In genomic region chr6:53532061-53532797, GRCh38 we compare ENCODE assay signal across 12 cellular contexts. TPM values are rescaled to one million over a fixed set of nuclear protein-coding genes. Genes with fewer than 3 reads are reported as not detected.
DNase-seq lines count a peak whose midpoint lies in the region; ATAC-seq and TF ChIP-seq lines count a peak whose summit lies in the region.
"Had no signal": no experiment of that assay in that cellular context is flagged by ENCODE, and none has a peak within 500 bp of the region (broad histone marks: within the 10 kb centered on the region; RNA-seq: fewer than 3 reads in every experiment).

No MANE protein-coding gene starts in this region.

- H3K27ac ChIP-seq in HUES6 (ENCODE audit: low read depth, low read length): peak overlapping the region; percentile 47; the same call in 1 of the 2 replicates
- H3K27ac ChIP-seq in esophagus muscularis mucosa (replicated peaks in 1 of 4): peak overlapping the region; percentile 60 to 80 (median 70)
- H3K27ac ChIP-seq in neutrophil: peak overlapping the region; percentile 37
- H3K27ac ChIP-seq: SJSA1 had no signal

- ATAC-seq in GM18498 (IDR thresholded peaks at IDR 0.05; ENCODE audit: unreplicated experiment) (peak; percentile 53), HG03159 (IDR thresholded peaks at IDR 0.05; ENCODE audit: unreplicated experiment) (no peak)

- H3K27me3 ChIP-seq in HUES6 (ENCODE audit: control insufficient read depth, insufficient read depth, low read length) (no peaks in the 10 kb centered on the region), esophagus muscularis mucosa (no peaks in the 10 kb centered on the region), neutrophil (no peaks in the 10 kb centered on the region)
- H3K27me3 ChIP-seq: BLaER1 treated with 17β-estradiol and CSF1 and Interleukin-3, amounts not matched to agents 10 nM and 100 nM; SJSA1 had no signal

- WGBS in esophagus muscularis mucosa: 59% methylated on average over 8 of the region's 8 CpGs

- peaks cover 56% of the 10 kb centered on the region for H3K4me1 ChIP-seq in HUES6 (ENCODE audit: control insufficient read depth, insufficient read depth, low read length)
- H3K4me1 ChIP-seq in esophagus muscularis mucosa: peaks cover 48 to 92% (median 86%) of the 10 kb centered on the region in 4 donors
- H3K4me1 ChIP-seq in neutrophil (ENCODE audit: control insufficient read depth in 1 of 2, insufficient read depth in 1 of 2, low read depth in 1 of 2, low read length in 1 of 2): peaks cover 0 to 18% of the 10 kb centered on the region in 2 experiments

- intact Hi-C loops in esophagus muscularis mucosa (cut with DNase I): no loop called here

- TF ChIP-seq CTCF in esophagus muscularis mucosa (IDR thresholded peaks at IDR 0.05) (no peak), neutrophil (IDR thresholded peaks at IDR 0.05) (no peak)

- H3K36me3 ChIP-seq in HUES6 (ENCODE audit: control insufficient read depth, insufficient read depth, low read length): no peaks in the 10 kb centered on the region
- no peaks in the 10 kb centered on the region for H3K36me3 ChIP-seq in esophagus muscularis mucosa
- H3K36me3 ChIP-seq in neutrophil: no peaks in the 10 kb centered on the region
- H3K36me3 ChIP-seq: SJSA1 had no signal

- H3K4me3 ChIP-seq in HUES6 (ENCODE audit: low read depth, low read length): no peak overlapping the region; the same call in 1 of the 2 replicates
- no peak overlapping the region for H3K4me3 ChIP-seq in esophagus muscularis mucosa
- H3K4me3 ChIP-seq in neutrophil (ENCODE audit: low read depth in 1 of 2, low read length in 1 of 2): no peak overlapping the region
- H3K4me3 ChIP-seq: BLaER1 treated with 17β-estradiol and CSF1 and Interleukin-3, amounts not matched to agents 10 nM and 100 nM; SJSA1 had no signal

- no peak for TF ChIP-seq POLR2A in esophagus muscularis mucosa (IDR thresholded peaks at IDR 0.05; ENCODE audit: low read depth)

- DNase-seq in esophagus muscularis mucosa (ENCODE audit: extremely low spot score) (no peak), NCI-H226 (no peak), islet precursor cell (no peak)
- no peak for DNase-seq in NK-92 treated with Interleukin-12 subunit alpha and Interleukin-12 subunit beta, amount 100 ng/mL, for 24 hours (lab: John Stamatoyannopoulos, UW)
- DNase-seq: NCI-H1436, NCI-H774 had no signal

- no peaks in the 10 kb centered on the region for H3K9me3 ChIP-seq in HUES6 (ENCODE audit: control insufficient read depth, insufficient read depth, low read depth, low read length)
- H3K9me3 ChIP-seq in esophagus muscularis mucosa: no peaks in the 10 kb centered on the region
- no peaks in the 10 kb centered on the region for H3K9me3 ChIP-seq in neutrophil
- H3K9me3 ChIP-seq: SJSA1 had no signal

- H3K9ac ChIP-seq in HUES6 (ENCODE audit: low read length): no peak overlapping the region

- no peak for TF ChIP-seq EP300 in esophagus muscularis mucosa (IDR thresholded peaks at IDR 0.05)

RNA-seq across cellular contexts. Expression of gene GCLC, which starts 12.7 kb away (rescaled TPM):
- total RNA-seq in esophagus muscularis mucosa: 10 to 100 TPM; 57.7 to 70.8 (median 64.6) TPM
